In the genomic region with DNA sequence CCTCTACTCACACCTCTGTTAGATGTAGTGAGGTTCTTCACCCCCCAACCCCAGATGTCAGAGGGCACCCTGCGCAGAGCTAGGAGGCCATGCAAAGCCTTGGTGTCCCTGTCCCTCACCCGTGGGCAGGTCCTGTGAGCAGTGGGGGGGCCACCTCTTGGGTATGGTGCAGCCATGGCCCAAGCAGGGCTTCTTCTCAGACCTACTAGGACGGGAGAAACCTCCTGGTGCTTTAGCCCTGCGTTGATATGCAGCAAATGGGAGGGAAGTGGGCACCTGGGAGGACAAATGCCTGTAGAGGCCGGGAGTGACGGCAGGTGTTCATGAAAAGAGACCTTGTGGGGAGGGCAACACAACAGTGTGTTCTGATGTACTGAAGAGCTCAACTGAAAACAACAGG, we compare ENCODE assay signal across 24 cellular contexts. TPM values are rescaled to one million over a fixed set of nuclear protein-coding genes. Genes with fewer than 3 reads are reported as not detected.
A peak's percentile ranks its signal among the peaks of the same experiment; 100 is the strongest.
DNase-seq lines count a peak whose midpoint lies in the region; ATAC-seq, FAIRE-seq and TF ChIP-seq lines count a peak whose summit lies in the region.
"Had no signal": no experiment of that assay in that cellular context is flagged by ENCODE, and none has a peak within 500 bp of the region (broad histone marks: within the 10 kb centered on the region; RNA-seq: fewer than 3 reads in every experiment).

No MANE protein-coding gene starts in this region.

- H2BK20ac ChIP-seq in IMR-90 (ENCODE audit: low read depth, low read length): no peak overlapping the region

- H3K9me3 ChIP-seq in IMR-90 (ENCODE audit: control insufficient read depth, insufficient read depth, low read length) (no peaks in the 10 kb centered on the region), GM12878 (replicated peaks; ENCODE audit: control insufficient read depth, insufficient read depth, low read length) (no peaks in the 10 kb centered on the region), psoas muscle (no peaks in the 10 kb centered on the region), Caco-2 (no peaks in the 10 kb centered on the region)
- H3K9me3 ChIP-seq: BLaER1 had no signal

- H3K27ac Mint-ChIP-seq in stimulated activated naive B cell treated with anti-CD40 and anti-IgM and Interleukin-4, amounts not matched to agents 10 μg/mL and 1 μg/mL and 100 μg/mL, for 72 hours: peak overlapping the region; percentile 37
- no peak overlapping the region for H3K27ac Mint-ChIP-seq in Caco-2 (ENCODE audit: unreplicated experiment)
- H3K27ac Mint-ChIP-seq: GM23338, H9 had no signal

- H3K14ac ChIP-seq in IMR-90 (replicated peaks; ENCODE audit: low read depth, low read length): no peak overlapping the region

- no peak overlapping the region for H4K8ac ChIP-seq in IMR-90 (ENCODE audit: low read depth in 2 of 2, low read length in 2 of 2)

- FAIRE-seq in GM12878 (lab: Jason Lieb, UNC): no peak
- FAIRE-seq: A204.1 had no signal

- H3K79me1 ChIP-seq in IMR-90 (ENCODE audit: low read depth in 1 of 2, low read length in 2 of 2): 0 out of 4 replicates have a peak, but pooled peaks cover 0 to 5% of the 10 kb centered on the region in 2 experiments

- H2AK9ac ChIP-seq in IMR-90 (replicated peaks; ENCODE audit: low read depth, low read length, poor library complexity): peak overlapping the region; percentile 8

- H3K4me1 ChIP-seq in IMR-90 (ENCODE audit: control insufficient read depth, insufficient read depth, low read length) (no peaks in the 10 kb centered on the region), GM12878 (ENCODE audit: control insufficient read depth, insufficient read depth, low read length) (no peaks in the 10 kb centered on the region), psoas muscle (no peaks in the 10 kb centered on the region), Caco-2 (no peaks in the 10 kb centered on the region)

- no peak overlapping the region for H4K91ac ChIP-seq in IMR-90 (ENCODE audit: insufficient read depth, low read depth, low read length)

- no peak overlapping the region for H3K4ac ChIP-seq in IMR-90 (ENCODE audit: low read depth, low read length)

- H3K23ac ChIP-seq in IMR-90 (ENCODE audit: low read depth, low read length): no peak overlapping the region

- no CpG with 5 or more reads among the region's 6 CpGs for WGBS in IMR-90 (ENCODE audit: extremely low coverage in 2 of 2, insufficient read length in 1 of 2), 2 experiments
- WGBS in GM12878 (ENCODE audit: insufficient coverage, insufficient replicate concordance, low lambda C conversion rate, missing lambda C conversion rate): 100% methylated on average over 6 of the region's 6 CpGs
- 94 to 97% (median 97%) methylated on average over 6 of the region's 6 CpGs for WGBS in psoas muscle, 3 donors

- H3K27me3 ChIP-seq in IMR-90 (ENCODE audit: control insufficient read depth, insufficient read depth, low read length): no peaks in the 10 kb centered on the region
- H3K27me3 ChIP-seq in GM12878 (replicated peaks in 1 of 2; ENCODE audit: control insufficient read depth in 2 of 2, insufficient read depth in 2 of 2, low read length in 1 of 2): no peaks in the 10 kb centered on the region
- H3K27me3 ChIP-seq in psoas muscle (ENCODE audit: insufficient read depth in 3 of 3, low read length in 2 of 3): no peaks in the 10 kb centered on the region
- no peaks in the 10 kb centered on the region for H3K27me3 ChIP-seq in Caco-2 (replicated peaks; ENCODE audit: control insufficient read depth, insufficient read depth, low read length)
- H3K27me3 ChIP-seq: BLaER1 had no signal

- H3K9ac ChIP-seq in IMR-90 (ENCODE audit: low read depth, low read length): no peak overlapping the region
- no peak overlapping the region for H3K9ac ChIP-seq in GM12878 (ENCODE audit: control insufficient read depth, insufficient read depth, low read length)
- H3K9ac ChIP-seq: BLaER1 had no signal

- no peak overlapping the region for H4K5ac ChIP-seq in IMR-90 (ENCODE audit: low read depth, low read length)

- ATAC-seq in IMR-90 (ENCODE audit: low read depth): no peak
- ATAC-seq in GM12878: no peak
- ATAC-seq in stimulated activated naive B cell treated with anti-CD40 and anti-IgM and Interleukin-4, amounts not matched to agents 10 μg/mL and 1 μg/mL and 100 μg/mL, for 72 hours (replicated peaks): no peak
- ATAC-seq in psoas muscle: no peak
- ATAC-seq in GM18870 (IDR thresholded peaks at IDR 0.05; ENCODE audit: unreplicated experiment): no peak
- ATAC-seq: GM23338, PC-3, Right ventricle myocardium inferior had no signal

- no peak for DNase-seq in IMR-90
- DNase-seq in GM12878 (ENCODE audit: low read depth, low spot score): no peak
- peak; percentile 65 for DNase-seq in mesenteric fat pad (ENCODE audit: low spot score)
- DNase-seq in stimulated activated naive B cell treated with anti-CD40 and anti-IgM and Interleukin-4, amounts not matched to agents 10 μg/mL and 1 μg/mL and 100 μg/mL, for 72 hours: no peak
- DNase-seq in psoas muscle: no peak
- DNase-seq in Caco-2: no peak
- DNase-seq: CD4-positive, CD25-positive, alpha-beta regulatory T cell; DMS53; H9; KBM-7; MV-4-11; NCI-H1105; NCI-H1436 treated with DMSO at 0.1 percent for 48 hours; NCI-H187 treated with DMSO at 0.1 percent for 48 hours; NCI-H2107; NCI-H446; NCI-H524 treated with DMSO at 0.1 percent for 48 hours; NCI-H774; PC-3 had no signal

- SMC1A ChIA-PET in GM12878 (lab: Charles Lee; ENCODE audit: uncharacterized antibody, unreplicated experiment): interaction anchor here (1.1 kb wide), 1 partner anchor 9 kb away, joined by 3 read pairs; no protein-coding TSS in a partner anchor

- H3K18ac ChIP-seq in IMR-90 (ENCODE audit: low read depth, low read length): no peak overlapping the region

- no peak for TF ChIP-seq EP300 in GM12878 (IDR thresholded peaks at IDR 0.05; ENCODE audit: borderline replicate concordance in 1 of 2, control insufficient read depth in 1 of 2, low read depth in 2 of 2, low read length in 2 of 2)

- dilution Hi-C loops in IMR-90 (cut with HindIII; ENCODE audit: low sequenced_read_pairs, unreplicated experiment): no loop called here

- intact Hi-C loops in IMR-90 (cut with micrococcal nuclease): no loop called here
- intact Hi-C loops in GM12878 (cut with micrococcal nuclease; ENCODE audit: unreplicated experiment): no loop called here
- intact Hi-C loops in psoas muscle (cut with DNase I): no loop called here
- intact Hi-C loops in Caco-2 (cut with micrococcal nuclease; ENCODE audit: unreplicated experiment): no loop called here

- no peaks in the 10 kb centered on the region for H3K9me3 Mint-ChIP-seq in stimulated activated naive B cell treated with anti-CD40 and anti-IgM and Interleukin-4, amounts not matched to agents 10 μg/mL and 1 μg/mL and 100 μg/mL, for 72 hours
- no peaks in the 10 kb centered on the region for H3K9me3 Mint-ChIP-seq in Caco-2 (ENCODE audit: unreplicated experiment)
- H3K9me3 Mint-ChIP-seq: CD4-positive, CD25-positive, alpha-beta regulatory T cell; GM23338; H9 had no signal

- no peak overlapping the region for H2AK5ac ChIP-seq in IMR-90 (ENCODE audit: low read depth, low read length)

- H2AFZ ChIP-seq in IMR-90 (replicated peaks; ENCODE audit: low read length, poor library complexity) (peak overlapping the region; percentile 37), GM12878 (ENCODE audit: control insufficient read depth, low read depth, low read length) (no peak overlapping the region)
- H2AFZ ChIP-seq: GM23338 had no signal

- no peaks in the 10 kb centered on the region for H3K27me3 Mint-ChIP-seq in stimulated activated naive B cell treated with anti-CD40 and anti-IgM and Interleukin-4, amounts not matched to agents 10 μg/mL and 1 μg/mL and 100 μg/mL, for 72 hours
- H3K27me3 Mint-ChIP-seq in Caco-2 (ENCODE audit: insufficient read depth, unreplicated experiment): no peaks in the 10 kb centered on the region
- H3K27me3 Mint-ChIP-seq: CD4-positive, CD25-positive, alpha-beta regulatory T cell had no signal

- H3K4me2 ChIP-seq in IMR-90 (ENCODE audit: low read depth, low read length) (no peak overlapping the region), GM12878 (ENCODE audit: control insufficient read depth, insufficient read depth) (no peak overlapping the region)
- H3K4me2 ChIP-seq: BLaER1, GM23338 had no signal

- no peak overlapping the region for H3K27ac ChIP-seq in IMR-90 (ENCODE audit: insufficient read depth, low read length)
- no peak overlapping the region for H3K27ac ChIP-seq in GM12878 (ENCODE audit: control insufficient read depth, insufficient read depth)
- H3K27ac ChIP-seq in psoas muscle: no peak overlapping the region
- H3K27ac ChIP-seq: BLaER1 had no signal

- RAD21 ChIA-PET in GM12878 (lab: Charles Lee; ENCODE audit: unreplicated experiment): no interaction called here

- TF ChIP-seq CTCF in IMR-90 (conservative IDR thresholded peaks at IDR 0.05; ENCODE audit: low read depth, low read length) (no peak), GM12878 (IDR thresholded peaks at IDR 0.05 in 2 of 3, conservative IDR thresholded peaks at IDR 0.05 in 1 of 3; ENCODE audit: control insufficient read depth in 2 of 3, extremely low read depth in 1 of 3, insufficient read depth in 1 of 3, low read depth in 3 of 3, low read length in 3 of 3) (no peak), psoas muscle (IDR thresholded peaks at IDR 0.05) (no peak), Caco-2 (IDR thresholded peaks at IDR 0.05; ENCODE audit: insufficient read depth in 1 of 2, low read depth in 1 of 2, low read length in 1 of 2, severe bottlenecking in 1 of 2, unreplicated experiment in 1 of 2) (no peak)

- no peak overlapping the region for H3K56ac ChIP-seq in IMR-90 (ENCODE audit: extremely low read depth, insufficient read depth, low read length)

- H3K36me3 Mint-ChIP-seq in stimulated activated naive B cell treated with anti-CD40 and anti-IgM and Interleukin-4, amounts not matched to agents 10 μg/mL and 1 μg/mL and 100 μg/mL, for 72 hours: peaks cover 40 to 70% of the 10 kb centered on the region in 2 donors
- peaks cover 56% of the 10 kb centered on the region for H3K36me3 Mint-ChIP-seq in Caco-2 (ENCODE audit: insufficient read depth, unreplicated experiment)

- H4K20me1 ChIP-seq in IMR-90 (ENCODE audit: insufficient read depth, low read length) (no peaks in the 10 kb centered on the region), GM12878 (ENCODE audit: control insufficient read depth, insufficient read depth) (no peaks in the 10 kb centered on the region)
- H4K20me1 ChIP-seq: BLaER1 had no signal

- no peak overlapping the region for H3K4me3 Mint-ChIP-seq in stimulated activated naive B cell treated with anti-CD40 and anti-IgM and Interleukin-4, amounts not matched to agents 10 μg/mL and 1 μg/mL and 100 μg/mL, for 72 hours
- H3K4me3 Mint-ChIP-seq in Caco-2 (ENCODE audit: unreplicated experiment): no peak overlapping the region
- H3K4me3 Mint-ChIP-seq: CD4-positive, CD25-positive, alpha-beta regulatory T cell; GM23338; H9 had no signal

- H2BK5ac ChIP-seq in IMR-90 (ENCODE audit: low read depth, low read length, poor library complexity, severe bottlenecking): no peak overlapping the region

- in situ Hi-C loops in IMR-90 (cut with MboI; ENCODE audit: low sequenced_read_pairs) (no loop called here), GM12878 (cut with MboI) (no loop called here)

- H2BK120ac ChIP-seq in IMR-90 (ENCODE audit: low read depth, low read length): no peak overlapping the region

- TF ChIP-seq POLR2A in IMR-90 (IDR thresholded peaks at IDR 0.05; ENCODE audit: low read depth, low read length) (no peak), GM12878 (IDR thresholded peaks at IDR 0.05; ENCODE audit: low read depth, low read length) (0 out of 2 replicates have a peak, but pooled peaks have one; percentile 28)

- BruUV-seq in IMR-90 (replicated peaks; lab: Mats Ljungman, UMichigan): no TSS peak
- BruUV-seq in GM12878 (replicated peaks; lab: Mats Ljungman, UMichigan): no TSS peak
- no TSS peak for BruUV-seq in Caco-2 (replicated peaks; lab: Mats Ljungman, UMichigan)

- peaks cover 53% of the 10 kb centered on the region for H3K36me3 ChIP-seq in IMR-90 (ENCODE audit: control insufficient read depth, insufficient read depth, low read length)
- peaks cover 40 to 54% of the 10 kb centered on the region in 2 experiments for H3K36me3 ChIP-seq in GM12878 (ENCODE audit: control insufficient read depth in 2 of 2, insufficient read depth in 2 of 2, low read length in 1 of 2)
- H3K36me3 ChIP-seq in psoas muscle (ENCODE audit: insufficient read depth in 1 of 2, low read depth in 1 of 2): peaks cover 11 to 95% of the 10 kb centered on the region in 2 donors
- H3K36me3 ChIP-seq in Caco-2 (ENCODE audit: control insufficient read depth, insufficient read depth, low read length): peaks cover 1% of the 10 kb centered on the region; the same call in 1 of the 2 replicates

- CTCF ChIA-PET in IMR-90 (lab: Yijun Ruan, JAX) (no interaction called here), GM12878 (lab: Yijun Ruan, JAX) (interaction anchor here (1.0 to 1.2 kb wide), 2 partner anchors 37 to 225 kb away, joined by 3 read pairs; no protein-coding TSS in a partner anchor), Caco-2 (lab: Charles Lee) (no interaction called here)

- POLR2A ChIA-PET in IMR-90 (lab: Charles Lee; ENCODE audit: unreplicated experiment): no interaction called here
- POLR2A ChIA-PET in GM12878 (lab: Charles Lee): no interaction called here
- POLR2A ChIA-PET in Caco-2 (lab: Charles Lee): no interaction called here

- TF ChIP-seq RAD21 in IMR-90 (IDR thresholded peaks at IDR 0.05; ENCODE audit: low read length): no peak
- no peak for TF ChIP-seq RAD21 in GM12878 (IDR thresholded peaks at IDR 0.05; ENCODE audit: insufficient read depth, low read depth, low read length)

- peaks cover 11% of the 10 kb centered on the region for H3K9me1 ChIP-seq in IMR-90 (ENCODE audit: insufficient read depth, low read length)

- H3K4me3 ChIP-seq in IMR-90 (ENCODE audit: insufficient read depth, low read depth, low read length) (no peak overlapping the region), GM12878 (no peak overlapping the region), psoas muscle (no peak overlapping the region), Caco-2 (ENCODE audit: low read depth, low read length) (no peak overlapping the region)
- H3K4me3 ChIP-seq: BLaER1, GM23338 had no signal

- no peak overlapping the region for H2BK15ac ChIP-seq in IMR-90 (ENCODE audit: low read depth, low read length)

- H3K4me1 Mint-ChIP-seq in stimulated activated naive B cell treated with anti-CD40 and anti-IgM and Interleukin-4, amounts not matched to agents 10 μg/mL and 1 μg/mL and 100 μg/mL, for 72 hours: no peaks in the 10 kb centered on the region
- H3K4me1 Mint-ChIP-seq in Caco-2 (ENCODE audit: low read depth, unreplicated experiment): peaks cover 13% of the 10 kb centered on the region
- H3K4me1 Mint-ChIP-seq: GM23338, H9 had no signal

- H3K79me2 ChIP-seq in GM12878 (ENCODE audit: control insufficient read depth, insufficient read depth, low read length): no peaks in the 10 kb centered on the region

RNA-seq across cellular contexts. Expression of a gene that starts 38.5 kb away (rescaled TPM):
- under 0.01 and 0.28 TPM in 2 replicates for total RNA-seq in IMR-90 (2012; rRNA removed)
- polyA plus RNA-seq in IMR-90 (2012; rRNA removed): 0.07 and 0.09 TPM in 2 replicates
- 0.07 TPM in 1 of 2 replicates, not detected in the other for polyA plus RNA-seq in IMR-90 (2012; cell fraction: cytosol; rRNA removed)
- polyA plus RNA-seq in IMR-90 (2012; cell fraction: nucleus; rRNA removed; ENCODE audit: low replicate concordance): 1.2 and 2.0 TPM in 2 replicates
- total RNA-seq in GM12878 (2013; cell fraction: nucleolus; rRNA removed): 3.4 and 3.6 TPM in 2 replicates
- 0.11 and 0.28 TPM in 2 replicates for total RNA-seq in GM12878 (2014; rRNA removed)
- 0.14 and 0.22 TPM in 2 replicates for total RNA-seq in GM12878 (2014; rRNA removed; fragmentation: Illumina TruSeq; extraction: Trizol)
- total RNA-seq in GM12878 (2021): 0.37 and 0.87 TPM in 2 replicates
- polyA plus RNA-seq in GM12878 (2011; ENCODE audit: low read depth): 0.16 TPM
- 0.04 and 0.11 TPM in 2 replicates for polyA plus RNA-seq in GM12878 (2011; rRNA removed)
- polyA plus RNA-seq in GM12878 (2011; cell fraction: cytosol; rRNA removed): 0.04 and 0.10 TPM in 2 replicates
- polyA plus RNA-seq in GM12878 (2011; cell fraction: nucleus; rRNA removed): 2.0 and 2.1 TPM in 2 replicates
- 0.38 and 0.49 TPM in 2 replicates for polyA plus RNA-seq in GM12878 (2012)
- 0.07 TPM in 1 of 2 replicates, not detected in the other for polyA plus RNA-seq in GM12878 (2014; fragmentation: Illumina TruSeq; extraction: Trizol)
- not detected for polyA plus RNA-seq in GM12878 (2014; fragmentation: Nextera tagmentation; extraction: Ambion mirVana)
- polyA plus RNA-seq in GM12878 (2014; rRNA removed): 0.22 and 0.38 TPM in 2 replicates
- under 1 TPM; 0.21 to 0.55 TPM for polyA plus RNA-seq in GM12878 (2016; fragmentation: Nextera tagmentation; extraction: Ambion mirVana)
- polyA minus RNA-seq in GM12878 (2011; rRNA and poly(A)+ RNA removed): 0.59 and 0.62 TPM in 2 replicates
- not detected in 2 replicates for polyA minus RNA-seq in GM12878 (2011; cell fraction: cytosol; rRNA and poly(A)+ RNA removed)
- 1.3 and 3.3 TPM in 2 replicates for polyA minus RNA-seq in GM12878 (2011; cell fraction: nucleus; rRNA and poly(A)+ RNA removed)
- total RNA-seq in mesenteric fat pad: 0.80 TPM
- total RNA-seq in psoas muscle: under 1 TPM; 0.25 to 0.94 (median 0.70) TPM
- under 1 TPM; 0.11 to 0.34 (median 0.27) TPM for polyA plus RNA-seq in psoas muscle
- 0.93 and 0.95 TPM in 2 replicates for total RNA-seq in Caco-2 (2022)
